10 cellular contexts compared by ENCODE assay signal in genomic region chr3:115788921-115789470, GRCh38.
A peak's percentile ranks its signal among the peaks of the same experiment; 100 is the strongest.
DNase-seq lines count a peak whose midpoint lies in the region; ATAC-seq and TF ChIP-seq lines count a peak whose summit lies in the region.
"Had no signal": no experiment of that assay in that cellular context is flagged by ENCODE, and none has a peak within 500 bp of the region (broad histone marks: within the 10 kb centered on the region; RNA-seq: fewer than 3 reads in every experiment).

No MANE protein-coding gene starts in this region.

- peaks cover 57% of the 10 kb centered on the region for H3F3A ChIP-seq in PC-9 (ENCODE audit: insufficient read depth, low read depth)

- no peaks in the 10 kb centered on the region for H3K36me3 ChIP-seq in PC-9 (ENCODE audit: low read depth)
- no peaks in the 10 kb centered on the region for H3K36me3 ChIP-seq in upper lobe of left lung
- no peaks in the 10 kb centered on the region for H3K36me3 ChIP-seq in gastroesophageal sphincter
- H3K36me3 ChIP-seq in testis (ENCODE audit: low read depth, missing control alignments), result no peaks in the 10 kb centered on the region
- H3K36me3 ChIP-seq: esophagus muscularis mucosa had no signal

- peak overlapping the region; percentile 89 for H3K27ac ChIP-seq in PC-9
- H3K27ac ChIP-seq in upper lobe of left lung, result no peak overlapping the region
- H3K27ac ChIP-seq in gastroesophageal sphincter, result no peak overlapping the region
- H3K27ac ChIP-seq in testis, result no peak overlapping the region
- H3K27ac ChIP-seq: esophagus muscularis mucosa had no signal

- intact Hi-C loops in PC-9 (cut with micrococcal nuclease; ENCODE audit: unreplicated experiment), result loop anchor here (1.0 to 10.0 kb wide), 3 partner anchors 174 to 1164 kb away; partner anchors contain the start of gene ZBTB20
- intact Hi-C loops in testis (cut with DNase I; ENCODE audit: low total_unique reads), result no loop called here

- H3K4me1 ChIP-seq in PC-9 (replicated peaks; ENCODE audit: insufficient read depth), result peaks cover 64% of the 10 kb centered on the region
- H3K4me1 ChIP-seq in upper lobe of left lung, result peaks cover 0 to 10% (median 8%) of the 10 kb centered on the region in 4 donors
- H3K4me1 ChIP-seq in gastroesophageal sphincter, result peaks cover 0 to 13% (median 0%) of the 10 kb centered on the region in 3 donors
- peaks cover 6% of the 10 kb centered on the region for H3K4me1 ChIP-seq in testis

- no peak for TF ChIP-seq CTCF in PC-9 (conservative IDR thresholded peaks at IDR 0.05)
- no peak for TF ChIP-seq CTCF in upper lobe of left lung (IDR thresholded peaks at IDR 0.05)
- no peak for TF ChIP-seq CTCF in gastroesophageal sphincter (IDR thresholded peaks at IDR 0.05)
- TF ChIP-seq CTCF in testis (IDR thresholded peaks at IDR 0.05), result no peak

- 62 to 74% methylated on average over 4 of the region's 4 CpGs for WGBS in upper lobe of left lung, 2 donors
- WGBS in gastroesophageal sphincter (ENCODE audit: low coverage in 1 of 2), 2 donors, result 41 to 48% methylated on average over 4 of the region's 4 CpGs
- WGBS in testis, 2 donors, result 82 to 84% methylated on average over 4 of the region's 4 CpGs

- ATAC-seq in upper lobe of left lung (ENCODE audit: low FRiP score in 2 of 2), result no peak
- ATAC-seq in gastroesophageal sphincter, result no peak

- TF ChIP-seq POLR2A in upper lobe of left lung (IDR thresholded peaks at IDR 0.05) (no peak), gastroesophageal sphincter (IDR thresholded peaks at IDR 0.05) (no peak), testis (IDR thresholded peaks at IDR 0.05) (no peak)

- POLR2A ChIA-PET in PC-9 (lab: Charles Lee; ENCODE audit: unreplicated experiment), result interaction anchor here (0.7 kb wide), 2 partner anchors 68 to 1428 kb away, joined by 4 read pairs; no protein-coding TSS in a partner anchor

- peak overlapping the region; percentile 46 for H3K4me2 ChIP-seq in PC-9

- TF ChIP-seq EP300 in upper lobe of left lung (IDR thresholded peaks at IDR 0.05), result no peak
- TF ChIP-seq EP300 in gastroesophageal sphincter (IDR thresholded peaks at IDR 0.05), result no peak

- H3K4me3 ChIP-seq in PC-9, result no peak overlapping the region
- no peak overlapping the region for H3K4me3 ChIP-seq in upper lobe of left lung
- H3K4me3 ChIP-seq in gastroesophageal sphincter, result no peak overlapping the region
- H3K4me3 ChIP-seq in testis, result no peak overlapping the region
- H3K4me3 ChIP-seq: esophagus muscularis mucosa had no signal

- H3K9me2 ChIP-seq in PC-9 (ENCODE audit: insufficient read depth), result no peaks in the 10 kb centered on the region

- CTCF ChIA-PET in PC-9 (lab: Charles Lee), result interaction anchor here (0.6 to 1.3 kb wide), 5 partner anchors 10 to 165 kb away, joined by 3 to 5 read pairs (median 3); partner anchors contain the start of gene GAP43

- no peaks in the 10 kb centered on the region; the same call in 1 of the 2 replicates for H4K20me1 ChIP-seq in PC-9 (ENCODE audit: insufficient read depth)

- H3K79me2 ChIP-seq in PC-9 (ENCODE audit: low read depth), result no peaks in the 10 kb centered on the region

- H3K9me3 ChIP-seq in PC-9 (ENCODE audit: insufficient read depth, low read depth) (peaks cover 6% of the 10 kb centered on the region; the same call in 1 of the 2 replicates), upper lobe of left lung (no peaks in the 10 kb centered on the region), gastroesophageal sphincter (no peaks in the 10 kb centered on the region), testis (no peaks in the 10 kb centered on the region)
- H3K9me3 ChIP-seq: esophagus muscularis mucosa had no signal

- DNase-seq in GM04503 (ENCODE audit: low read depth) (peak; percentile 98), PC-9 (peak; percentile 70 to 91), dedifferentiated amniotic fluid mesenchymal stem cell (ENCODE audit: extremely low spot score) (peak; percentile 40), renal cortical epithelial cell (ENCODE audit: low read depth) (peak; percentile 96), upper lobe of left lung (no peak), testis (no peak)
- DNase-seq: aorta, NCI-H82 had no signal

- H2AFZ ChIP-seq in PC-9, result no peak overlapping the region

- no TSS peak for BruUV-seq in PC-9 (replicated peaks; lab: Mats Ljungman, UMichigan)

- no peaks in the 10 kb centered on the region for H3K27me3 ChIP-seq in PC-9 (ENCODE audit: insufficient read depth, low read depth)
- H3K27me3 ChIP-seq in upper lobe of left lung, result no peaks in the 10 kb centered on the region
- no peaks in the 10 kb centered on the region for H3K27me3 ChIP-seq in gastroesophageal sphincter
- no peaks in the 10 kb centered on the region for H3K27me3 ChIP-seq in testis
- H3K27me3 ChIP-seq: esophagus muscularis mucosa had no signal

Comparison
In these comparisons a context has a peak if more than half of its experiments do, and no peak if none do; other contexts are left out.
1. DNase-seq: peak in GM04503 (single experiment), PC-9 (2 of 2), dedifferentiated amniotic fluid mesenchymal stem cell (single experiment) and renal cortical epithelial cell (single experiment); none in upper lobe of left lung (0 of 2) and testis (single experiment).